18 cellular contexts compared by ENCODE assay signal in the genomic region with DNA sequence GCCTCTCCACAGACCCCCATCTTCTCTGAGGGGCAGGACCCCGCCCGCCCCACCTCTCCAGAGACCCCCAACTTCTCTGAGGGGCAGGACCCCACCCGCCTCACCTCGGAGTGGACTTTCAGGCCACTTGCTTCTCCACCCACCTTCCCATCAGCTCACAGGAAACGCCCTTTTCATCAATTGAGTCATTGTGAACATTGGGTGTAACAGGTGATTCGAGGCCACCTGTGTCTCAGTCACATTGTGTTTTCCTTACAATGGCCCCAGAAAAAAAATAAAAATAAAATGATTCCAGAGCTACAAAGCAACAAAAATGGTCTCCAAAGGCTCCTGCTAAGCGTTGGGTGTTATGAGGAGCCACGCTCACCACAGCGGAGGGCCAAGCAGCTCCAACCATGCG. TPM values are rescaled to one million over a fixed set of nuclear protein-coding genes. Genes with fewer than 3 reads are reported as not detected.
DNase-seq lines count a peak whose midpoint lies in the region; ATAC-seq and TF ChIP-seq lines count a peak whose summit lies in the region.
"Had no signal": no experiment of that assay in that cellular context is flagged by ENCODE, and none has a peak within 500 bp of the region (broad histone marks: within the 10 kb centered on the region; RNA-seq: fewer than 3 reads in every experiment).

No MANE protein-coding gene starts in this region.

- H3K4me1 Mint-ChIP-seq in activated CD4-positive, alpha-beta T cell treated with anti-CD3 and anti-CD28 coated beads, Interleukin-2, amount 10 ng/mL, durations not matched to agents 7 days and 5 days = peaks cover 65% of the 10 kb centered on the region
- H3K4me1 Mint-ChIP-seq in H9 = peaks cover 6 to 11% of the 10 kb centered on the region in 2 experiments
- H3K4me1 Mint-ChIP-seq in endodermal cell = no peaks in the 10 kb centered on the region

- H3T11ph ChIP-seq in H9 (ENCODE audit: low read length) = no peak overlapping the region

- H2AK5ac ChIP-seq in H9 (ENCODE audit: insufficient read length, low read length) = no peak overlapping the region

- CTCF ChIA-PET in activated CD4-positive, alpha-beta T cell treated with anti-CD3 and anti-CD28 coated beads, Interleukin-2, amount 10 ng/mL, durations not matched to agents 7 days and 5 days (lab: Charles Lee) = no interaction called here

- H3K4me3 ChIP-seq in endodermal cell (ENCODE audit: low read length) (no peak overlapping the region), sigmoid colon (no peak overlapping the region)
- H3K4me3 ChIP-seq: A549; BLaER1 treated with 17β-estradiol and CSF1 and Interleukin-3, amounts not matched to agents 10 nM and 100 nM; colonic mucosa; lower lobe of right lung had no signal

- no peak overlapping the region for H3K4me3 Mint-ChIP-seq in activated CD4-positive, alpha-beta T cell treated with anti-CD3 and anti-CD28 coated beads, Interleukin-2, amount 10 ng/mL, durations not matched to agents 7 days and 5 days
- H3K4me3 Mint-ChIP-seq in H9 (no peak overlapping the region), endodermal cell (no peak overlapping the region)
- H3K4me3 Mint-ChIP-seq: activated T-cell treated with anti-CD3 and anti-CD28 coated beads, Interleukin-2, amount 50 U/mL, for 4 hours; naive B cell had no signal

- H3K36me3 Mint-ChIP-seq in activated CD4-positive, alpha-beta T cell treated with anti-CD3 and anti-CD28 coated beads, Interleukin-2, amount 10 ng/mL, durations not matched to agents 7 days and 5 days (ENCODE audit: low read depth) = peaks cover 56% of the 10 kb centered on the region
- H3K36me3 Mint-ChIP-seq in H9 (ENCODE audit: insufficient read depth in 1 of 3, low read depth in 3 of 3) (peaks cover 31 to 85% (median 76%) of the 10 kb centered on the region in 3 experiments), endodermal cell (ENCODE audit: low read depth) (peaks cover 77% of the 10 kb centered on the region)

- no peak for TF ChIP-seq EP300 in sigmoid colon (IDR thresholded peaks at IDR 0.05)

- H4K5ac ChIP-seq in H9 (ENCODE audit: insufficient read length, low read depth, low read length) = no peak overlapping the region

- POLR2A ChIA-PET in activated CD4-positive, alpha-beta T cell treated with anti-CD3 and anti-CD28 coated beads, Interleukin-2, amount 10 ng/mL, durations not matched to agents 7 days and 5 days (lab: Charles Lee) = no interaction called here

- no peak overlapping the region for H4K91ac ChIP-seq in H9 (ENCODE audit: insufficient read length, low read depth, low read length)

- H2BK20ac ChIP-seq in H9 (ENCODE audit: low read depth, low read length, poor library complexity, severe bottlenecking) = no peak overlapping the region

- TF ChIP-seq POLR2A in sigmoid colon (IDR thresholded peaks at IDR 0.05) = no peak

- peaks cover 3% of the 10 kb centered on the region for H3K79me1 ChIP-seq in H9 (ENCODE audit: insufficient read depth, low read depth, low read length, poor library complexity, severe bottlenecking)

- H2BK15ac ChIP-seq in H9 (ENCODE audit: low read depth, low read length) = no peak overlapping the region

- H3K4me1 ChIP-seq in H9 (ENCODE audit: insufficient read depth, low read length) (no peaks in the 10 kb centered on the region), endodermal cell (ENCODE audit: control insufficient read depth, insufficient read depth, low read length) (no peaks in the 10 kb centered on the region), sigmoid colon (peaks cover 0 to 79% (median 69%) of the 10 kb centered on the region in 4 donors)
- H3K4me1 ChIP-seq: A549 had no signal

- H3K9ac ChIP-seq in H9 (ENCODE audit: extremely low read depth, insufficient read length, low read length) (no peak overlapping the region), endodermal cell (ENCODE audit: extremely low read depth, low read length, poor library complexity, severe bottlenecking) (no peak overlapping the region)

- no peak overlapping the region for H4K8ac ChIP-seq in H9 (replicated peaks; ENCODE audit: insufficient read length, low read depth, low read length)

- no peak for ATAC-seq in activated CD4-positive, CD25-positive, alpha-beta regulatory T cell treated with anti-CD3 and anti-CD28 coated beads, Interleukin-2, amount 50 U/mL, for 24 hours
- ATAC-seq: A549; activated T-cell treated with anti-CD3 and anti-CD28 coated beads, Interleukin-2, amount 50 U/mL, for 4 hours; HepG2; lower lobe of right lung had no signal

- H3K4ac ChIP-seq in H9 (ENCODE audit: low read depth, low read length) = no peak overlapping the region

- H3K27ac ChIP-seq in H9 (ENCODE audit: insufficient read length, low read depth, low read length) = no peak overlapping the region
- H3K27ac ChIP-seq in endodermal cell (ENCODE audit: low read depth, low read length) = no peak overlapping the region
- peak overlapping the region; percentile 33 to 83 (median 79) for H3K27ac ChIP-seq in sigmoid colon
- H3K27ac ChIP-seq: A549, colonic mucosa, lower lobe of right lung had no signal

- peak overlapping the region; percentile 31 for H3K27ac Mint-ChIP-seq in activated CD4-positive, alpha-beta T cell treated with anti-CD3 and anti-CD28 coated beads, Interleukin-2, amount 10 ng/mL, durations not matched to agents 7 days and 5 days
- H3K27ac Mint-ChIP-seq in H9 (peak overlapping the region in 2 of 3 experiments; percentile 5 to 75; a peak in 1 of 7 replicates), endodermal cell (peak overlapping the region; percentile 55)

- no peak overlapping the region for H3K14ac ChIP-seq in H9 (ENCODE audit: insufficient read depth, low read length)

- no peaks in the 10 kb centered on the region for H3K27me3 ChIP-seq in H9 (ENCODE audit: insufficient read depth, low read length)
- H3K27me3 ChIP-seq in endodermal cell (ENCODE audit: control insufficient read depth, insufficient read depth, low read length, poor library complexity, severe bottlenecking) = no peaks in the 10 kb centered on the region
- no peaks in the 10 kb centered on the region for H3K27me3 ChIP-seq in sigmoid colon
- H3K27me3 ChIP-seq: BLaER1 treated with 17β-estradiol and CSF1 and Interleukin-3, amounts not matched to agents 10 nM and 100 nM; colonic mucosa had no signal

- H3K56ac ChIP-seq in H9 (ENCODE audit: insufficient read length, low read depth, low read length) = no peak overlapping the region

- H3K23me2 ChIP-seq in H9 (ENCODE audit: insufficient read length, low read depth, low read length, poor library complexity, severe bottlenecking) = no peaks in the 10 kb centered on the region

- no peak for DNase-seq in activated CD4-positive, alpha-beta T cell treated with anti-CD3 and anti-CD28 coated beads, Interleukin-2, amount 10 ng/mL, durations not matched to agents 7 days and 5 days
- DNase-seq in activated CD4-positive, alpha-beta T cell treated with anti-CD3 and anti-CD28 coated beads for 4 hours = no peak
- no peak for DNase-seq in H9
- DNase-seq in endodermal cell = no peak
- DNase-seq in sigmoid colon = no peak
- no peak for DNase-seq in activated CD4-positive, CD25-positive, alpha-beta regulatory T cell (lab: John Stamatoyannopoulos, UW)
- no peak for DNase-seq in activated CD4-positive, CD25-positive, alpha-beta regulatory T cell treated with anti-CD3 and anti-CD28 coated beads, Interleukin-2, amount 50 U/mL, for 72 hours
- DNase-seq: activated T-cell treated with anti-CD3 and anti-CD28 coated beads, Interleukin-2, amount 50 U/mL, for 4 hours; colonic mucosa; lower lobe of right lung; naive B cell; NCI-H146; NCI-H226; stimulated activated naive CD4-positive, alpha-beta T cell treated with Interleukin-2 at 50 U/mL for 16 hours had no signal

- H4K20me1 ChIP-seq in H9 (ENCODE audit: control insufficient read depth, insufficient read depth, insufficient read length) = no peaks in the 10 kb centered on the region

- no peak overlapping the region for H2BK12ac ChIP-seq in H9 (ENCODE audit: insufficient read length, low read depth, low read length)

- TF ChIP-seq CTCF in H9 (conservative IDR thresholded peaks at IDR 0.05) (no peak), endodermal cell (conservative IDR thresholded peaks at IDR 0.05) (no peak), sigmoid colon (IDR thresholded peaks at IDR 0.05) (no peak)

- no peak overlapping the region for H2BK5ac ChIP-seq in H9 (ENCODE audit: insufficient read length, low read length)

- H3K9me3 ChIP-seq in H9 (ENCODE audit: control insufficient read depth, low read depth, low read length) (no peaks in the 10 kb centered on the region), endodermal cell (ENCODE audit: control insufficient read depth, low read length) (no peaks in the 10 kb centered on the region), sigmoid colon (no peaks in the 10 kb centered on the region)
- H3K9me3 ChIP-seq: A549; BLaER1 treated with 17β-estradiol and CSF1 and Interleukin-3, amounts not matched to agents 10 nM and 100 nM; colonic mucosa; lower lobe of right lung had no signal

- peaks cover 6% of the 10 kb centered on the region; the same call in 1 of the 2 replicates for H3K79me2 ChIP-seq in H9 (ENCODE audit: insufficient read depth, low read length)

- no peak overlapping the region for H3K18ac ChIP-seq in H9 (ENCODE audit: insufficient read length, low read depth, low read length)

- intact Hi-C loops in sigmoid colon (cut with DNase I) = loop anchor here (2.0 to 10.0 kb wide), 3 partner anchors 36 to 123 kb away; a partner anchor contains a TSS

- no peaks in the 10 kb centered on the region for H3K27me3 Mint-ChIP-seq in activated CD4-positive, alpha-beta T cell treated with anti-CD3 and anti-CD28 coated beads, Interleukin-2, amount 10 ng/mL, durations not matched to agents 7 days and 5 days
- H3K27me3 Mint-ChIP-seq in H9 (ENCODE audit: low read depth) = no peaks in the 10 kb centered on the region
- H3K27me3 Mint-ChIP-seq in endodermal cell (ENCODE audit: insufficient read depth) = no peaks in the 10 kb centered on the region
- H3K27me3 Mint-ChIP-seq: naive B cell had no signal

- no peaks in the 10 kb centered on the region for H3K9me3 Mint-ChIP-seq in activated CD4-positive, alpha-beta T cell treated with anti-CD3 and anti-CD28 coated beads, Interleukin-2, amount 10 ng/mL, durations not matched to agents 7 days and 5 days
- H3K9me3 Mint-ChIP-seq in H9 = no peaks in the 10 kb centered on the region
- H3K9me3 Mint-ChIP-seq in endodermal cell = no peaks in the 10 kb centered on the region
- H3K9me3 Mint-ChIP-seq: activated T-cell treated with anti-CD3 and anti-CD28 coated beads, Interleukin-2, amount 50 U/mL, for 4 hours; naive B cell had no signal

- H3K4me2 ChIP-seq in H9 (ENCODE audit: insufficient read depth, insufficient read length, low read length) = no peak overlapping the region
- H3K4me2 ChIP-seq: A549 had no signal

- H2BK120ac ChIP-seq in H9 (ENCODE audit: low read depth, low read length, poor library complexity, severe bottlenecking) = no peak overlapping the region

- WGBS in H9 (ENCODE audit: extremely low coverage, insufficient read length, low lambda C conversion rate) = no CpG with 5 or more reads among the region's 10 CpGs
- WGBS in endodermal cell (ENCODE audit: insufficient coverage in 1 of 2, insufficient read length in 1 of 2), 2 experiments = 94 to 95% methylated on average over 7 to 10 of the region's 10 CpGs
- whole genome bisulfite sequencing in sigmoid colon, 2 donors = 62 to 81% methylated on average over 10 of the region's 10 CpGs

- no peak overlapping the region for H3K23ac ChIP-seq in H9 (ENCODE audit: insufficient read length, low read depth, low read length)

- no peak overlapping the region for H2AFZ ChIP-seq in H9 (ENCODE audit: low read length)

- H3K36me3 ChIP-seq in endodermal cell (ENCODE audit: control insufficient read depth, insufficient read depth, low read length) (peaks cover 81% of the 10 kb centered on the region), sigmoid colon (peaks cover 5 to 63% (median 28%) of the 10 kb centered on the region in 4 donors)

RNA-seq across cellular contexts. Expression of a gene that starts 36.0 kb away (rescaled TPM):
- 10 to 100 TPM; 46.9 to 49.2 TPM for total RNA-seq in activated CD4-positive, alpha-beta T cell treated with anti-CD3 and anti-CD28 coated beads, Interleukin-2, amount 10 ng/mL, durations not matched to agents 7 days and 5 days
- total RNA-seq in H9 (2021) (51.3 and 53.3 TPM in 2 replicates), endodermal cell (10 to 100 TPM; 49.5 to 54.9 TPM), sigmoid colon (10 to 100 TPM; 31.1 to 52.6 (median 35.9) TPM)
- polyA plus RNA-seq in endodermal cell (2013, experiment 1 of 2) = 39.8 TPM
- 36.7 TPM for polyA plus RNA-seq in endodermal cell (2013, experiment 2 of 2)
- polyA plus RNA-seq in sigmoid colon = 10 to 100 TPM; 12.6 to 21.5 (median 14.3) TPM

Comparison
In these comparisons a context has a peak if more than half of its experiments do, and no peak if none do; other contexts are left out.
1. H3K27ac ChIP-seq: peak in sigmoid colon (4 of 4); none in H9 (single experiment) and endodermal cell (single experiment).
2. Peak in every context shown above with its lines, with median percentiles within 50 percentile points of each other: H3K27ac Mint-ChIP-seq.